In genomic region chr1:9128520-9129371, GRCh38 we compare ENCODE assay signal across 8 cellular contexts. TPM values are rescaled to one million over a fixed set of nuclear protein-coding genes. Genes with fewer than 3 reads are reported as not detected.
A peak's percentile ranks its signal among the peaks of the same experiment; 100 is the strongest.
DNase-seq lines count a peak whose midpoint lies in the region; ATAC-seq and TF ChIP-seq lines count a peak whose summit lies in the region.

Gene GPR157, minus strand, starts transcription at chr1:9129102. Its CDS starts 75 bp downstream, at chr1:9129027.

- no peaks in the 10 kb centered on the region for H3K27me3 Mint-ChIP-seq in stimulated activated memory B cell treated with anti-CD40 and anti-IgM and Interleukin-4, amounts not matched to agents 10 μg/mL and 1 μg/mL and 100 μg/mL, for 72 hours

- peak within 1 kb of the TSS; percentile 91 for H3K27ac Mint-ChIP-seq in stimulated activated memory B cell treated with anti-CD40 and anti-IgM and Interleukin-4, amounts not matched to agents 10 μg/mL and 1 μg/mL and 100 μg/mL, for 72 hours

- H3K9me3 ChIP-seq in esophagus (ENCODE audit: control insufficient read depth in 2 of 2, insufficient read depth in 1 of 2, low read depth in 1 of 2, low read length in 1 of 2): no peaks in the 10 kb centered on the region

- peak; percentile 34 for TF ChIP-seq POLR2A in GM18505 (IDR thresholded peaks at IDR 0.05; ENCODE audit: borderline replicate concordance, extremely low read depth, insufficient read depth, insufficient read length)

- peak within 1 kb of the TSS; percentile 95 for H3K4me3 Mint-ChIP-seq in stimulated activated memory B cell treated with anti-CD40 and anti-IgM and Interleukin-4, amounts not matched to agents 10 μg/mL and 1 μg/mL and 100 μg/mL, for 72 hours

- peak within 1 kb of the TSS; percentile 78 to 90 for H3K4me3 ChIP-seq in esophagus (ENCODE audit: low read depth in 1 of 2, low read length in 2 of 2)

- H3K36me3 Mint-ChIP-seq in stimulated activated memory B cell treated with anti-CD40 and anti-IgM and Interleukin-4, amounts not matched to agents 10 μg/mL and 1 μg/mL and 100 μg/mL, for 72 hours: peaks cover 12% of the 10 kb centered on the region

- H3K4me1 Mint-ChIP-seq in stimulated activated memory B cell treated with anti-CD40 and anti-IgM and Interleukin-4, amounts not matched to agents 10 μg/mL and 1 μg/mL and 100 μg/mL, for 72 hours: peaks cover 64% of the 10 kb centered on the region

- H3K36me3 ChIP-seq in esophagus (ENCODE audit: control insufficient read depth in 2 of 2, insufficient read depth in 2 of 2, low read length in 1 of 2): no peaks in the 10 kb centered on the region

- peaks cover 0 to 2% of the 10 kb centered on the region in 2 donors for H3K4me1 ChIP-seq in esophagus (ENCODE audit: control insufficient read depth in 2 of 2, insufficient read depth in 2 of 2, low read length in 1 of 2)

- WGBS in esophagus, 2 donors: 2% methylated on average over 64 to 102 of the region's 102 CpGs

- H3K27ac ChIP-seq in esophagus (ENCODE audit: low read depth in 2 of 2, low read length in 1 of 2): peak within 1 kb of the TSS; percentile 94 to 99

- ATAC-seq in GM18505 (IDR thresholded peaks at IDR 0.05; ENCODE audit: unreplicated experiment): peak; percentile 75
- ATAC-seq in HG02981 (IDR thresholded peaks at IDR 0.05; ENCODE audit: unreplicated experiment): peak; percentile 71
- peak; percentile 93 for ATAC-seq in stimulated activated memory B cell treated with anti-CD40 and anti-IgM and Interleukin-4, amounts not matched to agents 10 μg/mL and 1 μg/mL and 100 μg/mL, for 72 hours

- H3K9me3 Mint-ChIP-seq in stimulated activated memory B cell treated with anti-CD40 and anti-IgM and Interleukin-4, amounts not matched to agents 10 μg/mL and 1 μg/mL and 100 μg/mL, for 72 hours: no peaks in the 10 kb centered on the region

- peak; percentile 22 for DNase-seq in A172 (ENCODE audit: low spot score)
- DNase-seq in NOMO-1 (lab: John Stamatoyannopoulos, UW; ENCODE audit: unreplicated experiment in 2 of 2): peak; percentile 50 to 62
- peak; percentile 68 for DNase-seq in activated T-cell treated with anti-CD3 and anti-CD28 coated beads for 48 hours (ENCODE audit: low read depth)
- DNase-seq in myocyte (ENCODE audit: low read depth): peak; percentile 75

- H3K27me3 ChIP-seq in esophagus (ENCODE audit: control insufficient read depth in 1 of 2, insufficient read depth in 2 of 2, low read length in 2 of 2): no peaks in the 10 kb centered on the region

RNA-seq across cellular contexts. Expression of gene GPR157, which starts in this region (rescaled TPM):
- 2.3 and 4.2 TPM in 2 replicates for total RNA-seq in A172 (2014; rRNA removed; shearing (Covaris generic))
- polyA plus RNA-seq in esophagus: 10 to 100 TPM; 15.7 to 15.9 TPM
- total RNA-seq in myocyte: 2.1 and 2.8 TPM in 2 replicates
- polyA plus RNA-seq in myocyte (2012): 6.1 TPM

Comparison
In these comparisons a context has a peak if more than half of its experiments do, and no peak if none do; other contexts are left out.
1. Peak in every context shown above with its lines: DNase-seq, ATAC-seq, H3K4me3 ChIP-seq and H3K27ac ChIP-seq.
2. DNase-seq: peak in every context shown above with its lines; median percentile 75 in myocyte; 68 in activated T-cell treated with anti-CD3 and anti-CD28 coated beads for 48 hours; 56 in NOMO-1; 22 in A172.